Comparison of ENCODE assay signal across 8 cellular contexts in the genomic region with DNA sequence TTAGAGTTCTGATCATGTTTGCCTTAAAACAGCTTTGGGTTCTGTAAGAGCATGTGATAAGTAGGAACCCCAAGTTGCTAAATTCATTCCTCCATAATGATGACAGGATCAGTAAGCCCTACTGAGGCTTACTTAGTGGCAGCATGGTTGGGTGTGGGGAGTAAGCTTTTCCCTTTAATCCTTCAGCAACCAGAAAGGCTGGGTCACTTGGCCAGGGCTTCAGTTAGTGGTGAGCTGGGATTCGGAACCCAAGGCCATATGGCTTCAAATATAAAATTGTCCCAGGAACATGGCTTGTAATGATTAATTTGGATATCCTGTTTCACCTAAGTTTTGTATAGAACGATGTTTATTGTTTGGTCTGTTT. TPM values are rescaled to one million over a fixed set of nuclear protein-coding genes. Genes with fewer than 3 reads are reported as not detected.
DNase-seq lines count a peak whose midpoint lies in the region; ATAC-seq and TF ChIP-seq lines count a peak whose summit lies in the region.

No MANE protein-coding gene starts in this region.

- peak overlapping the region; percentile 93 for H3K27ac Mint-ChIP-seq in MCF 10A (ENCODE audit: low read depth, unreplicated experiment)

- WGBS in transverse colon (ENCODE audit: low coverage in 1 of 2), 2 donors, result 48 to 63% methylated on average over 2 of the region's 2 CpGs

- H3K4me2 ChIP-seq in KMS-11, result peak overlapping the region; percentile 50

- no peaks in the 10 kb centered on the region for H4K20me1 ChIP-seq in KMS-11 (ENCODE audit: insufficient read depth)

- H3K27me3 ChIP-seq in KMS-11 (ENCODE audit: insufficient read depth, low read depth) (no peaks in the 10 kb centered on the region), left lung (no peaks in the 10 kb centered on the region), transverse colon (no peaks in the 10 kb centered on the region)

- no peak for TF ChIP-seq EP300 in transverse colon (IDR thresholded peaks at IDR 0.05; ENCODE audit: low read depth)

- intact Hi-C loops in MCF 10A (cut with micrococcal nuclease), result no loop called here
- intact Hi-C loops in left lung (cut with DNase I), result no loop called here
- intact Hi-C loops in transverse colon (cut with DNase I; ENCODE audit: low total_unique reads), result no loop called here

- POLR2A ChIA-PET in MCF 10A (lab: Yijun Ruan, JAX), result interaction anchor here (0.6 to 2.0 kb wide), 8 partner anchors 9 to 144 kb away, joined by 3 to 15 read pairs (median 5); a partner anchor contains a TSS

- H3K4me1 ChIP-seq in ES-I3 (ENCODE audit: insufficient read depth, low read length) (no peaks in the 10 kb centered on the region), KMS-11 (ENCODE audit: low read depth, poor library complexity, severe bottlenecking) (peaks cover 6% of the 10 kb centered on the region), left lung (peaks cover 5 to 8% of the 10 kb centered on the region in 2 donors), transverse colon (peaks cover 0 to 8% (median 4%) of the 10 kb centered on the region in 4 donors)

- H3K79me2 ChIP-seq in KMS-11 (ENCODE audit: insufficient read depth, low read depth), result peaks cover 17% of the 10 kb centered on the region; the same call in 1 of the 2 replicates

- no TSS peak for BruUV-seq in MCF 10A (replicated peaks; lab: Mats Ljungman, UMichigan)

- CTCF ChIA-PET in MCF 10A (lab: Yijun Ruan, JAX), result interaction anchor here (0.6 to 1.4 kb wide), 4 partner anchors 18 to 94 kb away, joined by 3 to 4 read pairs (median 3); no protein-coding TSS in a partner anchor

- no peak overlapping the region for H3K4me3 ChIP-seq in KMS-11 (IDR thresholded peaks at IDR 0.05; ENCODE audit: insufficient read depth, low read depth, low read length)
- peak overlapping the region; percentile 94 to 95 for H3K4me3 ChIP-seq in left lung
- peak overlapping the region; percentile 80 to 98 (median 92) for H3K4me3 ChIP-seq in transverse colon

- H3K4me1 Mint-ChIP-seq in MCF 10A (ENCODE audit: insufficient read depth, unreplicated experiment), result peaks cover 5% of the 10 kb centered on the region

- ATAC-seq in GM21529 (IDR thresholded peaks at IDR 0.05; ENCODE audit: unreplicated experiment) (peak; percentile 31), left lung (peak; percentile 9)

- in situ Hi-C loops in transverse colon (cut with MboI; ENCODE audit: low pct_ligation_motif_present in 1 of 4, low pct_unique_long_range_greater_than_20kb in 1 of 4, low sequenced_read_pairs in 3 of 4), result no loop called here

- peak overlapping the region; percentile 75 for H2AFZ ChIP-seq in KMS-11 (ENCODE audit: low read depth)

- no peaks in the 10 kb centered on the region for H3K9me3 Mint-ChIP-seq in MCF 10A (ENCODE audit: unreplicated experiment)

- no peak for DNase-seq in MCF 10A (ENCODE audit: unreplicated experiment)
- DNase-seq in left lung, result no peak
- no peak for DNase-seq in transverse colon
- DNase-seq in NCI-H2029 (lab: John Stamatoyannopoulos, UW), result no peak
- DNase-seq in effector CD4-positive, alpha-beta T cell, result no peak

- no peaks in the 10 kb centered on the region for H3K9me3 ChIP-seq in ES-I3 (ENCODE audit: control insufficient read depth, insufficient read depth, low read length)
- no peaks in the 10 kb centered on the region for H3K9me3 ChIP-seq in left lung
- no peaks in the 10 kb centered on the region for H3K9me3 ChIP-seq in transverse colon

- H3K9ac ChIP-seq in ES-I3 (ENCODE audit: low read depth, low read length) (peak overlapping the region; percentile 97; the same call in 1 of the 2 replicates), KMS-11 (peak overlapping the region; percentile 88; the same call in 1 of the 2 replicates)

- no peaks in the 10 kb centered on the region for H3K36me3 ChIP-seq in ES-I3 (ENCODE audit: insufficient read depth, low read length)
- H3K36me3 ChIP-seq in KMS-11 (ENCODE audit: insufficient read depth), result no peaks in the 10 kb centered on the region
- no peaks in the 10 kb centered on the region for H3K36me3 ChIP-seq in left lung
- H3K36me3 ChIP-seq in transverse colon, result no peaks in the 10 kb centered on the region

- no peak for TF ChIP-seq CTCF in KMS-11 (conservative IDR thresholded peaks at IDR 0.05; ENCODE audit: low read depth, low read length)
- no peak for TF ChIP-seq CTCF in MCF 10A (IDR thresholded peaks at IDR 0.05; ENCODE audit: unreplicated experiment)
- no peak for TF ChIP-seq CTCF in left lung (IDR thresholded peaks at IDR 0.05)
- no peak for TF ChIP-seq CTCF in transverse colon (IDR thresholded peaks at IDR 0.05)

- H3K4me3 Mint-ChIP-seq in MCF 10A (ENCODE audit: unreplicated experiment), result peak overlapping the region; percentile 92

- TF ChIP-seq POLR2A in transverse colon (IDR thresholded peaks at IDR 0.05), result no peak

- peaks cover 6% of the 10 kb centered on the region for H3K36me3 Mint-ChIP-seq in MCF 10A (ENCODE audit: insufficient read depth, unreplicated experiment)

- H3K27me3 Mint-ChIP-seq in MCF 10A (ENCODE audit: insufficient read depth, unreplicated experiment), result peaks cover 13% of the 10 kb centered on the region

- H3K27ac ChIP-seq in KMS-11 (peak overlapping the region; percentile 80; the same call in 1 of the 2 replicates), left lung (peak overlapping the region; percentile 48 to 80), transverse colon (peak overlapping the region in 3 of 4 donors; percentile 84 to 89 (median 88))

RNA-seq across cellular contexts. Expression of a gene that starts 0.8 kb away (rescaled TPM):
- total RNA-seq in MCF 10A (2022), result 4.2 and 5.1 TPM in 2 replicates
- total RNA-seq in left lung, result 1 to 10 TPM; 4.8 to 5.0 TPM
- total RNA-seq in transverse colon, result 1 to 10 TPM in 2 of 4 donors, not detected in 2; 1.6 to 3.3 TPM
